Comparison of ENCODE assay signal across 31 cellular contexts in the genomic region with DNA sequence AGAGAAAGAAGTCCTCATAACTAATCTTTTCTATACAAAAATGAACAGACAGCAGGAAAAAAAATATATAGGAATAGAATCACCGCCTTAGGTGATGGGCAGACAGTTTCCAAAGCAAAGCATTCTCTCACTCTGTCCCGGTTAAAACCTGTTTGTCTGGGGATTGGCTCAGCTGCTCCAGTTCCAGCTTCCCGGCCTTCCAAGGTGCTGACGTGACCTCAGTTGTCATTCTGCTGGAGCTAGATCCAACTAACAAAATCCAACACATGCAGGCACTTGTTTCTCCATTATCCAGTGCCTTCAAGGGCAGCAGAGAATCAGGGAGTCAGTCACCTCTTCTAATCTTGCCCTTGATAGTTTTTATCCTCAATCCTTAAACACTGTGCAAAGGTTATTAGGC. TPM values are rescaled to one million over a fixed set of nuclear protein-coding genes. Genes with fewer than 3 reads are reported as not detected.
DNase-seq lines count a peak whose midpoint lies in the region; ATAC-seq and TF ChIP-seq lines count a peak whose summit lies in the region.
"Had no signal": no experiment of that assay in that cellular context is flagged by ENCODE, and none has a peak within 500 bp of the region (broad histone marks: within the 10 kb centered on the region; RNA-seq: fewer than 3 reads in every experiment).

No MANE protein-coding gene starts in this region.

- no peak overlapping the region for H3K4me3 Mint-ChIP-seq in stimulated activated naive CD8-positive, alpha-beta T cell treated with anti-CD3 and anti-CD28 coated beads, Interleukin-15, Interleukin-2, amounts not matched to agents 100 ng/mL and 50 ng/mL, for 24 hours
- H3K4me3 Mint-ChIP-seq: activated naive CD8-positive, alpha-beta T cell treated with anti-CD3 and anti-CD28 coated beads, Interleukin-2, amount 50 U/mL, for 24 hours; type B pancreatic cell had no signal

- TF ChIP-seq CTCF in foreskin keratinocyte (conservative IDR thresholded peaks at IDR 0.05) (no peak), suprapubic skin (IDR thresholded peaks at IDR 0.05) (no peak), brain microvascular endothelial cell (IDR thresholded peaks at IDR 0.05; ENCODE audit: low read depth, low read length, missing control alignments) (no peak)

- no peaks in the 10 kb centered on the region for H3K27me3 Mint-ChIP-seq in stimulated activated naive CD8-positive, alpha-beta T cell treated with anti-CD3 and anti-CD28 coated beads, Interleukin-15, Interleukin-2, amounts not matched to agents 100 ng/mL and 50 ng/mL, for 24 hours
- H3K27me3 Mint-ChIP-seq: activated naive CD8-positive, alpha-beta T cell treated with anti-CD3 and anti-CD28 coated beads, Interleukin-2, amount 50 U/mL, for 24 hours; activated T-cell treated with anti-CD3 and anti-CD28 coated beads, Interleukin-2, amount 50 U/mL, for 24 hours; type B pancreatic cell had no signal

- no peaks in the 10 kb centered on the region for H3K36me3 ChIP-seq in suprapubic skin
- H3K36me3 ChIP-seq in brain microvascular endothelial cell (replicated peaks): no peaks in the 10 kb centered on the region

- TF ChIP-seq EP300 in suprapubic skin (IDR thresholded peaks at IDR 0.05): no peak

- no peak for DNase-seq in stimulated activated naive CD8-positive, alpha-beta T cell treated with anti-CD3 and anti-CD28 coated beads, Interleukin-15, Interleukin-2, amounts not matched to agents 100 U/mL and 50 U/mL, for 24 hours
- DNase-seq in foreskin keratinocyte (peak; percentile 55 to 76), islet precursor cell (peak; percentile 61), suprapubic skin (ENCODE audit: low spot score in 2 of 2) (no peak), brain microvascular endothelial cell (no peak)
- DNase-seq: activated CD4-positive, alpha-beta T cell treated with anti-CD3 and anti-CD28 coated beads for 4 hours; activated naive CD8-positive, alpha-beta T cell treated with anti-CD3 and anti-CD28 coated beads, Interleukin-2, amount 50 U/mL, for 24 hours; activated T-cell treated with anti-CD3 and anti-CD28 coated beads, Interleukin-2, amount 50 U/mL, for 24 hours; effector CD8-positive, alpha-beta T cell; erythroblast; GF-D8; head of caudate nucleus; KG1; left colon; mesendoderm; MM.1S; NCI-H1417; NCI-H2081 treated with DMSO at 0.1 percent for 48 hours; NCI-H446 treated with DMSO at 0.1 percent for 48 hours; NCI-H82; nucleus accumbens; SK-N-SH; stimulated activated CD4-positive, alpha-beta T cell treated with anti-CD3 and anti-CD28 coated beads, Interleukin-2, amount 100 ng/mL, for 24 hours; T-helper 2 cell had no signal

- H3K36me3 Mint-ChIP-seq in stimulated activated naive CD8-positive, alpha-beta T cell treated with anti-CD3 and anti-CD28 coated beads, Interleukin-15, Interleukin-2, amounts not matched to agents 100 ng/mL and 50 ng/mL, for 24 hours (ENCODE audit: low read depth): no peaks in the 10 kb centered on the region

- no peak for TF ChIP-seq POLR2A in suprapubic skin (IDR thresholded peaks at IDR 0.05)

- H3K27ac ChIP-seq in foreskin keratinocyte: no peak overlapping the region
- H3K27ac ChIP-seq in suprapubic skin: peak overlapping the region; percentile 35
- no peak overlapping the region for H3K27ac ChIP-seq in brain microvascular endothelial cell
- H3K27ac ChIP-seq: A549 had no signal

- H3K27me3 ChIP-seq in foreskin keratinocyte (no peaks in the 10 kb centered on the region), suprapubic skin (no peaks in the 10 kb centered on the region), brain microvascular endothelial cell (replicated peaks) (no peaks in the 10 kb centered on the region)

- H3K9me3 Mint-ChIP-seq in stimulated activated naive CD8-positive, alpha-beta T cell treated with anti-CD3 and anti-CD28 coated beads, Interleukin-15, Interleukin-2, amounts not matched to agents 100 ng/mL and 50 ng/mL, for 24 hours: no peaks in the 10 kb centered on the region
- H3K9me3 Mint-ChIP-seq: activated naive CD8-positive, alpha-beta T cell treated with anti-CD3 and anti-CD28 coated beads, Interleukin-2, amount 50 U/mL, for 24 hours; activated T-cell treated with anti-CD3 and anti-CD28 coated beads, Interleukin-2, amount 50 U/mL, for 24 hours; type B pancreatic cell had no signal

- H3K9me3 ChIP-seq in suprapubic skin: no peaks in the 10 kb centered on the region
- H3K9me3 ChIP-seq: A549, SK-N-SH had no signal

- in situ Hi-C loops in brain microvascular endothelial cell (cut with HindIII; ENCODE audit: low pct_ligation_motif_present, low sequenced_read_pairs): no loop called here

- H3K4me1 ChIP-seq in foreskin keratinocyte (peaks cover 17% of the 10 kb centered on the region), suprapubic skin (peaks cover 16% of the 10 kb centered on the region)
- H3K4me1 ChIP-seq: A549 had no signal

- no peak overlapping the region for H3K4me3 ChIP-seq in suprapubic skin
- H3K4me3 ChIP-seq in brain microvascular endothelial cell (ENCODE audit: low read depth, low read length): no peak overlapping the region
- H3K4me3 ChIP-seq: A549, smooth muscle cell had no signal

- 41% methylated on average over 4 of the region's 4 CpGs for WGBS in suprapubic skin

- peaks cover 41% of the 10 kb centered on the region for H3K4me1 Mint-ChIP-seq in stimulated activated naive CD8-positive, alpha-beta T cell treated with anti-CD3 and anti-CD28 coated beads, Interleukin-15, Interleukin-2, amounts not matched to agents 100 ng/mL and 50 ng/mL, for 24 hours (ENCODE audit: low read depth)

- ATAC-seq in stimulated activated naive CD8-positive, alpha-beta T cell treated with anti-CD3 and anti-CD28 coated beads, Interleukin-15, Interleukin-2, amounts not matched to agents 100 U/mL and 50 U/mL, for 24 hours: no peak
- ATAC-seq in foreskin keratinocyte (peak; percentile 88), GM18867 (IDR thresholded peaks at IDR 0.05; ENCODE audit: unreplicated experiment) (no peak), HG03025 (IDR thresholded peaks at IDR 0.05; ENCODE audit: low FRiP score, unreplicated experiment) (no peak)
- ATAC-seq: A549; activated naive CD8-positive, alpha-beta T cell treated with anti-CD3 and anti-CD28 coated beads, Interleukin-2, amount 50 U/mL, for 24 hours; HCT116; left colon had no signal

- H3K27ac Mint-ChIP-seq in stimulated activated naive CD8-positive, alpha-beta T cell treated with anti-CD3 and anti-CD28 coated beads, Interleukin-15, Interleukin-2, amounts not matched to agents 100 ng/mL and 50 ng/mL, for 24 hours: peak overlapping the region; percentile 49

RNA-seq across cellular contexts. Expression of gene IKZF2, which starts 52.8 kb away (rescaled TPM):
- total RNA-seq in foreskin keratinocyte: 8.1 and 11.4 TPM in 2 replicates
- 0.61 and 0.68 TPM in 2 replicates for polyA plus RNA-seq in foreskin keratinocyte
- total RNA-seq in suprapubic skin: 10 to 100 TPM; 38.3 to 95.3 (median 66.5) TPM

Comparison
In these comparisons a context has a peak if more than half of its experiments do, and no peak if none do; other contexts are left out.
1. DNase-seq: peak in foreskin keratinocyte (2 of 2) and islet precursor cell (single experiment); none in stimulated activated naive CD8-positive, alpha-beta T cell treated with anti-CD3 and anti-CD28 coated beads, Interleukin-15, Interleukin-2, amounts not matched to agents 100 U/mL and 50 U/mL, for 24 hours (single experiment), suprapubic skin (0 of 2) and brain microvascular endothelial cell (single experiment).